In genomic region chr10:49164587-49165188, GRCh38 we compare ENCODE assay signal across 1 cellular context.
A peak's percentile ranks its signal among the peaks of the same experiment; 100 is the strongest.
TF ChIP-seq lines count a peak whose summit lies in the region.

No MANE protein-coding gene starts in this region.

TF ChIP-seq in K562, 482 proteins besides CTCF, POLR2A, EP300 and RAD21 (continues in another document):
- TF ChIP-seq ZNF133 (CRISPR knock-in tag; IDR thresholded peaks at IDR 0.05) (no peak), GATA2 (CRISPR knock-in tag; IDR thresholded peaks at IDR 0.05) (no peak), ZNF764 (CRISPR knock-in tag; IDR thresholded peaks at IDR 0.05; ENCODE audit: low read depth) (peak; percentile 86), RUNX1 (IDR thresholded peaks at IDR 0.05; ENCODE audit: low read depth) (no peak), SMAD4 (CRISPR knock-in tag; conservative IDR thresholded peaks at IDR 0.05) (0 out of 2 replicates have a peak, but pooled peaks have one; percentile 10), ZNF395 (CRISPR knock-in tag; IDR thresholded peaks at IDR 0.05) (no peak), ELF4 (CRISPR knock-in tag; IDR thresholded peaks at IDR 0.05) (0 out of 2 replicates have a peak, but pooled peaks have one; percentile 30), ZBTB33 (CRISPR knock-in tag; IDR thresholded peaks at IDR 0.05) (no peak), PRPF4 (IDR thresholded peaks at IDR 0.05; ENCODE audit: insufficient read depth, low read depth, low read length, poor library complexity, severe bottlenecking) (no peak), TBL1XR1 (IDR thresholded peaks at IDR 0.05; ENCODE audit: low read length in 2 of 2) (peak in 1 of 2 experiments; percentile 32; a peak in 1 of 4 replicates), MTF1 (CRISPR knock-in tag; IDR thresholded peaks at IDR 0.05; ENCODE audit: borderline replicate concordance) (no peak), CAMTA2 (CRISPR knock-in tag; conservative IDR thresholded peaks at IDR 0.05) (0 out of 2 replicates have a peak, but pooled peaks have one; percentile 36), RFX5 (IDR thresholded peaks at IDR 0.05; ENCODE audit: low read depth, low read length) (no peak), ZNF586 (CRISPR knock-in tag; conservative IDR thresholded peaks at IDR 0.05) (no peak), POLR2AphosphoS5 (IDR thresholded peaks at IDR 0.05; ENCODE audit: control insufficient read depth, insufficient read depth, low read depth, low read length) (no peak), HDAC6 (IDR thresholded peaks at IDR 0.05; ENCODE audit: low read depth, low read length) (no peak), ZNF518B (CRISPR knock-in tag; IDR thresholded peaks at IDR 0.05) (no peak), SRSF1 (IDR thresholded peaks at IDR 0.05; ENCODE audit: low read depth, low read length) (no peak), CEBPB (tag; IDR thresholded peaks at IDR 0.05) (no peak), ZNF668 (CRISPR knock-in tag; IDR thresholded peaks at IDR 0.05) (peak; percentile 23; the same call in 1 of the 2 replicates), HES1 (IDR thresholded peaks at IDR 0.05; ENCODE audit: low read depth) (no peak), C11orf30 (IDR thresholded peaks at IDR 0.05; ENCODE audit: low read depth) (no peak), PYGO2 (tag; IDR thresholded peaks at IDR 0.05) (no peak), NFYB (IDR thresholded peaks at IDR 0.05; ENCODE audit: extremely low read depth, insufficient read length) (no peak), CUX1 (CRISPR knock-in tag; IDR thresholded peaks at IDR 0.05) (no peak), SMC3 (conservative IDR thresholded peaks at IDR 0.05; ENCODE audit: insufficient read depth, low read depth, low read length) (peak; percentile 85), KLF10 (CRISPR knock-in tag; IDR thresholded peaks at IDR 0.05) (no peak), RHOXF2B (CRISPR knock-in tag; conservative IDR thresholded peaks at IDR 0.05) (no peak), DPF2 (IDR thresholded peaks at IDR 0.05) (no peak), HDAC2 (IDR thresholded peaks at IDR 0.05) (no peak), ESRRA (IDR thresholded peaks at IDR 0.05; ENCODE audit: borderline replicate concordance, low read depth) (peak; percentile 55; the same call in 1 of the 2 replicates), FOS (IDR thresholded peaks at IDR 0.05; ENCODE audit: extremely low read depth, insufficient read length) (no peak), CLOCK (CRISPR knock-in tag; IDR thresholded peaks at IDR 0.05; ENCODE audit: borderline replicate concordance) (no peak), ZNF717 (CRISPR knock-in tag; IDR thresholded peaks at IDR 0.05) (no peak), CTCFL (IDR thresholded peaks at IDR 0.05; ENCODE audit: borderline replicate concordance, insufficient read depth, low read depth, low read length, poor library complexity, severe bottlenecking) (no peak), L3MBTL2 (IDR thresholded peaks at IDR 0.05) (peak; percentile 25; the same call in 1 of the 2 replicates), TCF3 (CRISPR knock-in tag; IDR thresholded peaks at IDR 0.05) (no peak), XRCC5 (IDR thresholded peaks at IDR 0.05; ENCODE audit: low read depth, low read length) (peak; percentile 57; the same call in 1 of the 2 replicates), TRIM28 (IDR thresholded peaks at IDR 0.05) (no peak), ZNF696 (CRISPR knock-in tag; conservative IDR thresholded peaks at IDR 0.05) (no peak), PHF21A (IDR thresholded peaks at IDR 0.05; ENCODE audit: borderline replicate concordance, low read depth) (0 out of 2 replicates have a peak, but pooled peaks have one; percentile 15), MLLT1 (IDR thresholded peaks at IDR 0.05) (peak in 1 of 2 experiments; percentile 41; a peak in 1 of 4 replicates), PPARD (CRISPR knock-in tag; IDR thresholded peaks at IDR 0.05) (no peak), MLX (CRISPR knock-in tag; conservative IDR thresholded peaks at IDR 0.05) (no peak), CREM (IDR thresholded peaks at IDR 0.05; ENCODE audit: low read depth) (peak; percentile 64), NEUROD1 (IDR thresholded peaks at IDR 0.05; ENCODE audit: borderline replicate concordance, low read depth, low read length, partially characterized antibody) (peak; percentile 36)
